10 cellular contexts compared by ENCODE assay signal in genomic region chr17:2090210-2090641, GRCh38. TPM values are rescaled to one million over a fixed set of nuclear protein-coding genes. Genes with fewer than 3 reads are reported as not detected.
A peak's percentile ranks its signal among the peaks of the same experiment; 100 is the strongest.
DNase-seq lines count a peak whose midpoint lies in the region; ATAC-seq and TF ChIP-seq lines count a peak whose summit lies in the region.
"Had no signal": no experiment of that assay in that cellular context is flagged by ENCODE, and none has a peak within 500 bp of the region (broad histone marks: within the 10 kb centered on the region; RNA-seq: fewer than 3 reads in every experiment).

No MANE protein-coding gene starts in this region.

- TF ChIP-seq CTCF in GM12864 (IDR thresholded peaks at IDR 0.05; ENCODE audit: low read depth, low read length, missing control alignments) = no peak
- TF ChIP-seq CTCF in RWPE2 (IDR thresholded peaks at IDR 0.05; ENCODE audit: poor library complexity, severe bottlenecking) = no peak

- H3K9me3 ChIP-seq in RWPE2 (ENCODE audit: severe bottlenecking) (no peaks in the 10 kb centered on the region), skeletal muscle satellite cell (replicated peaks; ENCODE audit: low read length) (no peaks in the 10 kb centered on the region)
- H3K9me3 ChIP-seq: MG63 had no signal

- H3K36me3 ChIP-seq in RWPE2 (ENCODE audit: low read depth) (no peaks in the 10 kb centered on the region), skeletal muscle satellite cell (ENCODE audit: insufficient read depth, low read length) (no peaks in the 10 kb centered on the region)
- H3K36me3 ChIP-seq: MG63 had no signal

- H3K27me3 ChIP-seq in RWPE2 (ENCODE audit: insufficient read depth, poor library complexity, severe bottlenecking) (no peaks in the 10 kb centered on the region), skeletal muscle satellite cell (ENCODE audit: control insufficient read depth, insufficient read depth, low read length) (no peaks in the 10 kb centered on the region)
- H3K27me3 ChIP-seq: MG63 had no signal

- H3K4me1 ChIP-seq in RWPE2 (ENCODE audit: insufficient read depth, poor library complexity, severe bottlenecking) (peaks cover 8% of the 10 kb centered on the region), skeletal muscle satellite cell (ENCODE audit: control insufficient read depth, insufficient read depth, low read length) (peaks cover 35% of the 10 kb centered on the region)

- H3K9ac ChIP-seq in skeletal muscle satellite cell (ENCODE audit: low read depth, low read length) = peak overlapping the region; percentile 27

- H3K27ac Mint-ChIP-seq in effector memory CD8-positive, alpha-beta T cell = peak overlapping the region; percentile 91 to 93

- no peak overlapping the region for H3K4me2 ChIP-seq in skeletal muscle satellite cell (ENCODE audit: low read length)

- H3K4me1 Mint-ChIP-seq in effector memory CD8-positive, alpha-beta T cell (ENCODE audit: low read depth in 2 of 2) = peaks cover 44 to 46% of the 10 kb centered on the region in 2 donors

- H3K4me3 ChIP-seq in GM12864 (ENCODE audit: low read depth, low read length) (peak overlapping the region; percentile 63), RWPE2 (ENCODE audit: severe bottlenecking) (no peak overlapping the region), skeletal muscle satellite cell (ENCODE audit: low read length) (no peak overlapping the region)
- H3K4me3 ChIP-seq: MG63 had no signal

- no peak for ATAC-seq in RWPE2 (ENCODE audit: low read depth)
- ATAC-seq in effector memory CD8-positive, alpha-beta T cell (replicated peaks) = peak; percentile 15

- H3K36me3 Mint-ChIP-seq in effector memory CD8-positive, alpha-beta T cell (ENCODE audit: insufficient read depth) = peaks cover 9% of the 10 kb centered on the region

- no peak for DNase-seq in GM12864 (ENCODE audit: low read depth)
- DNase-seq in RWPE2 (ENCODE audit: low spot score) = no peak
- DNase-seq in effector memory CD8-positive, alpha-beta T cell = no peak
- DNase-seq in GOT3 (lab: John Stamatoyannopoulos, UW) = no peak
- no peak for DNase-seq in NCI-H345 treated with DMSO at 0.1 percent for 48 hours (lab: John Stamatoyannopoulos, UW; ENCODE audit: unreplicated experiment)
- no peak for DNase-seq in NCI-H146 (lab: John Stamatoyannopoulos, UW)
- DNase-seq in retina = no peak
- DNase-seq: cerebellar nuclear complex, MG63 had no signal

- no peaks in the 10 kb centered on the region for H3K27me3 Mint-ChIP-seq in effector memory CD8-positive, alpha-beta T cell

- H3K4me3 Mint-ChIP-seq in effector memory CD8-positive, alpha-beta T cell = peak overlapping the region; percentile 79 to 86

- no peaks in the 10 kb centered on the region for H3K9me3 Mint-ChIP-seq in effector memory CD8-positive, alpha-beta T cell

- peak overlapping the region; percentile 28 for H3K27ac ChIP-seq in RWPE2 (ENCODE audit: poor library complexity, severe bottlenecking)

RNA-seq across cellular contexts. Expression of gene HIC1, which starts 35.3 kb away (rescaled TPM):
- 16.2 and 29.9 TPM in 2 replicates for total RNA-seq in skeletal muscle satellite cell (2012; rRNA removed)

RNA-seq across cellular contexts. Expression of gene OVCA2, which starts 48.4 kb away (rescaled TPM):
- 57.8 and 60.9 TPM in 2 replicates for total RNA-seq in skeletal muscle satellite cell (2012; rRNA removed)
